13 cellular contexts compared by ENCODE assay signal in the genomic region with DNA sequence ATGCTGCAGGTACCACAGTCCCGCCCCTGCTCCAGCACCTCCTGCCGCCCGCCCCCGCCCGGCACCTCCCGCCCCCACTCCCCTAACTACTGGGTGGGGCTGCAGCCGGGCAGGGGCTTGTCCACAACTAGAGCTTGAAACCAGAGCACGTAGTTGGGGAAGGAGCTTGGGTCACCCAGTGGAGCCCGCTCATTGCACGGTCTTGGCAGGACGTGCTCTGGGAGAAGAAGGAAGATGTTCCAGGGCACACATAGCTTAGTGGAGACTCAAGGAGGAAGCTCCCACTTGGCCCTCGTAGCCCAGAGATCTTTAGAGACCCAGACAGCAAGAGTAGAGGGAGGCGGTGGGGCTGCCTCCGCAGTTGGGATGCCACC. TPM values are rescaled to one million over a fixed set of nuclear protein-coding genes. Genes with fewer than 3 reads are reported as not detected.
DNase-seq lines count a peak whose midpoint lies in the region; ATAC-seq, FAIRE-seq and TF ChIP-seq lines count a peak whose summit lies in the region.
"Had no signal": no experiment of that assay in that cellular context is flagged by ENCODE, and none has a peak within 500 bp of the region (broad histone marks: within the 10 kb centered on the region; RNA-seq: fewer than 3 reads in every experiment).

No MANE protein-coding gene starts in this region.

- no peak for TF ChIP-seq CTCF in AG10803 (conservative IDR thresholded peaks at IDR 0.05; ENCODE audit: low read length)
- no peak for TF ChIP-seq CTCF in PC-9 (conservative IDR thresholded peaks at IDR 0.05)
- TF ChIP-seq CTCF in fibroblast of the aortic adventitia (IDR thresholded peaks at IDR 0.05; ENCODE audit: insufficient read depth, low read length) = no peak
- TF ChIP-seq CTCF in omental fat pad (IDR thresholded peaks at IDR 0.05) = no peak
- TF ChIP-seq CTCF in CD14-positive monocyte (IDR thresholded peaks at IDR 0.05) = no peak

- H3K4me3 Mint-ChIP-seq in CD14-positive monocyte = peak overlapping the region in 1 of 2 donors; percentile 65
- H3K4me3 Mint-ChIP-seq: activated B cell treated with CpG ODN at 0.5 μM for 24 hours; CD8-positive, alpha-beta memory T cell had no signal

- peak; percentile 57 for ATAC-seq in omental fat pad (ENCODE audit: low FRiP score)

- intact Hi-C loops in PC-9 (cut with micrococcal nuclease; ENCODE audit: unreplicated experiment) (no loop called here), CD14-positive monocyte (cut with micrococcal nuclease) (no loop called here)

- H3K9me3 ChIP-seq in PC-9 (ENCODE audit: insufficient read depth, low read depth) = no peaks in the 10 kb centered on the region

- no peaks in the 10 kb centered on the region for H3K27me3 ChIP-seq in PC-9 (ENCODE audit: insufficient read depth, low read depth)

- H3K79me2 ChIP-seq in PC-9 (ENCODE audit: low read depth) = peaks cover 17% of the 10 kb centered on the region

- H4K20me1 ChIP-seq in PC-9 (ENCODE audit: insufficient read depth) = no peaks in the 10 kb centered on the region

- no peak for FAIRE-seq in frontal cortex (lab: Jason Lieb, UNC)
- FAIRE-seq: RCC 7860 had no signal

- no peaks in the 10 kb centered on the region for H3K36me3 ChIP-seq in PC-9 (ENCODE audit: low read depth)

- DNase-seq in AG10803 (ENCODE audit: low read depth) (no peak), PC-9 (peak in 1 of 2 experiments; percentile 45), fibroblast of the aortic adventitia (ENCODE audit: low read depth) (no peak), omental fat pad (ENCODE audit: low spot score) (no peak), frontal cortex (ENCODE audit: low spot score in 2 of 2) (no peak), T-helper 9 cell (no peak), NK-92 (lab: John Stamatoyannopoulos, UW; ENCODE audit: unreplicated experiment) (no peak), CD14-positive monocyte (ENCODE audit: low spot score) (no peak)
- DNase-seq: activated B cell treated with CpG ODN at 0.5 μM for 24 hours; CD8-positive, alpha-beta memory T cell; NCI-H1930; occipital lobe had no signal

- H3K27ac ChIP-seq in PC-9 = no peak overlapping the region

- no TSS peak for BruUV-seq in PC-9 (replicated peaks; lab: Mats Ljungman, UMichigan)

- H3K4me1 Mint-ChIP-seq in CD14-positive monocyte = no peaks in the 10 kb centered on the region
- H3K4me1 Mint-ChIP-seq: activated B cell treated with CpG ODN at 0.5 μM for 24 hours had no signal

- peaks cover 37 to 67% (median 63%) of the 10 kb centered on the region in 3 donors for H3K27me3 Mint-ChIP-seq in CD14-positive monocyte (ENCODE audit: low read depth in 3 of 3)

- H3F3A ChIP-seq in PC-9 (ENCODE audit: insufficient read depth, low read depth) = peaks cover 33% of the 10 kb centered on the region

- no peaks in the 10 kb centered on the region for H3K9me2 ChIP-seq in PC-9 (ENCODE audit: insufficient read depth)

- H3K4me3 ChIP-seq in AG10803 (ENCODE audit: low read length) (peak overlapping the region; percentile 10; the same call in 1 of the 2 replicates), PC-9 (peak overlapping the region; percentile 73), fibroblast of the aortic adventitia (ENCODE audit: low read depth, low read length) (peak overlapping the region; percentile 52)

- peaks cover 50% of the 10 kb centered on the region for H3K4me1 ChIP-seq in PC-9 (replicated peaks; ENCODE audit: insufficient read depth)

- H3K36me3 Mint-ChIP-seq in CD14-positive monocyte = no peaks in the 10 kb centered on the region
- H3K36me3 Mint-ChIP-seq: CD8-positive, alpha-beta memory T cell had no signal

- peak overlapping the region; percentile 92 for H3K4me2 ChIP-seq in PC-9

- peak overlapping the region; percentile 84 for H2AFZ ChIP-seq in PC-9

- H3K27ac Mint-ChIP-seq in CD14-positive monocyte = no peak overlapping the region
- H3K27ac Mint-ChIP-seq: activated B cell treated with CpG ODN at 0.5 μM for 24 hours; CD8-positive, alpha-beta memory T cell had no signal

- CTCF ChIA-PET in PC-9 (lab: Charles Lee) = interaction anchor here (0.5 to 0.6 kb wide), 2 partner anchors 29 to 263 kb away, joined by 3 to 7 read pairs; no protein-coding TSS in a partner anchor

- H3K9me3 Mint-ChIP-seq in CD14-positive monocyte = peaks cover 0 to 4% (median 0%) of the 10 kb centered on the region in 7 donors
- H3K9me3 Mint-ChIP-seq: activated B cell treated with CpG ODN at 0.5 μM for 24 hours had no signal

- POLR2A ChIA-PET in PC-9 (lab: Charles Lee; ENCODE audit: unreplicated experiment) = interaction anchor here (0.6 kb wide), 2 partner anchors 119 to 1014 kb away, joined by 3 to 6 read pairs; no protein-coding TSS in a partner anchor

RNA-seq across cellular contexts. Expression of a gene that starts 0.7 kb away (rescaled TPM):
- total RNA-seq in PC-9 (2021) (0.33 and 0.92 TPM in 2 replicates), fibroblast of the aortic adventitia (ENCODE audit: low replicate concordance) (5.3 TPM in 1 of 2 replicates, not detected in the other), omental fat pad (10 to 100 TPM in 1 of 4 donors, 1 to 10 TPM in 2, not detected in 1; 3.0 to 15.6 (median 3.1) TPM), frontal cortex (not detected)
- not detected for polyA plus RNA-seq in CD14-positive monocyte
- total RNA-seq: activated B cell treated with CpG ODN at 0.5 μM for 24 hours; CD8-positive, alpha-beta memory T cell had no signal
- polyA plus RNA-seq: CD8-positive, alpha-beta memory T cell had no signal

RNA-seq across cellular contexts. Expression of a gene that starts 16.1 kb away (rescaled TPM):
- total RNA-seq in PC-9 (2021) = not detected in 2 replicates
- 0.09 TPM in 1 of 2 replicates, not detected in the other for total RNA-seq in fibroblast of the aortic adventitia (ENCODE audit: low replicate concordance)
- total RNA-seq in omental fat pad = not detected
- total RNA-seq in frontal cortex = not detected
- not detected for polyA plus RNA-seq in CD14-positive monocyte
- total RNA-seq: activated B cell treated with CpG ODN at 0.5 μM for 24 hours; CD8-positive, alpha-beta memory T cell; occipital lobe had no signal
- polyA plus RNA-seq: CD8-positive, alpha-beta memory T cell had no signal

RNA-seq across cellular contexts. Expression of a gene that starts 32.1 kb away (rescaled TPM):
- total RNA-seq in PC-9 (2021) (237 and 386 TPM in 2 replicates), fibroblast of the aortic adventitia (ENCODE audit: low replicate concordance) (287 and 1,278 TPM in 2 replicates), omental fat pad (100 to 1,000 TPM; 616 to 884 (median 686) TPM), frontal cortex (6.1 TPM)
- under 1 TPM in 1 of 2 donors, not detected in 1; 0.06 TPM for polyA plus RNA-seq in CD14-positive monocyte
- total RNA-seq: activated B cell treated with CpG ODN at 0.5 μM for 24 hours had no signal

Comparison
In these comparisons a context has a peak if more than half of its experiments do, and no peak if none do; other contexts are left out.
1. H3K4me3 ChIP-seq: peak in every context shown above with its lines; median percentile 73 in PC-9; 52 in fibroblast of the aortic adventitia; 10 in AG10803.
2. RNA of a gene that starts 32.1 kb away (total RNA-seq): 287 to 1,278 TPM in fibroblast of the aortic adventitia, 616 to 884 TPM in omental fat pad and 237 to 386 TPM in PC-9; 6.1 TPM in frontal cortex (single experiment); every median in the first group is over 10 times any median in the second.